Comparison of ENCODE assay signal across 1 cellular context in genomic region chr2:218270721-218271486, GRCh38.
TF ChIP-seq lines count a peak whose summit lies in the region.

No MANE protein-coding gene starts in this region.

TF ChIP-seq in Ishikawa, 13 proteins besides CTCF, POLR2A, EP300 and RAD21 (continued from another document):
- no peak for TF ChIP-seq TCF12 (IDR thresholded peaks at IDR 0.05; ENCODE audit: low read depth)
